In the genomic region with DNA sequence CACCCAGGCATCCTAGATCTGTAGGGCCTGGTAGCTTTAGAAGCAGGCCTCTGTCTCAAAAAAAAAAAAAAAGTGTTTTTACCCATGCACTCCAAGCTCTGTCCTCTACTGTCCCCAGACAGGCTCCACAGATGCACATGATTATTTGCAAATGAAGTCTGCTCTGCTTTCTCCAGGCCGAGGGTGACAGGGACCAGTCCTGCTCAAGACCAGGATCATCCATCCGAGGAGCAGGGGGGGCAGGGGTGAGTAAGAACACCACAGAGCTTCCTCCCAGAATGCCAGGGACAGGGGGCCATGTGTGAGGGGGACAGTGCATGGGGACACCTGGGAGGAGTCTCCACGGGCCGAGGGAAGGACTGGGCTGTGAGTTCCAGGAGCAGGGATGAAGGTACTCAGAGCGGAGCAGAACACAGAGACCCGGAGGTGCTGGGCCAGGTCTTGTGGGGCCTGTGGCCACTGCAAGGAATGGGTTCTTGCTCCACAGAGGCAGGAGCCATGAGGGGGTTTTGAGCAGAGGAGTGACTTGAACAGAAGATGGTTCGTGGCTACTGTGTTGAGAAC, we compare ENCODE assay signal across 24 cellular contexts. TPM values are rescaled to one million over a fixed set of nuclear protein-coding genes. Genes with fewer than 3 reads are reported as not detected.
"Had no signal": no experiment of that assay in that cellular context is flagged by ENCODE, and none has a peak within 500 bp of the region (broad histone marks: within the 10 kb centered on the region; RNA-seq: fewer than 3 reads in every experiment).

No MANE protein-coding gene starts in this region.

- H3K9me3 ChIP-seq: colonic mucosa, neutrophil, psoas muscle, spleen, tibial artery had no signal

- ATAC-seq: foreskin keratinocyte; left ventricle myocardium superior; psoas muscle; sciatic nerve; stimulated activated memory B cell treated with anti-CD40 and anti-IgM and Interleukin-4, amounts not matched to agents 10 μg/mL and 1 μg/mL and 100 μg/mL, for 72 hours had no signal

- H3K9me3 Mint-ChIP-seq: endodermal cell; immature natural killer cell; naive B cell; nephron; stimulated activated memory B cell treated with anti-CD40 and anti-IgM and Interleukin-4, amounts not matched to agents 10 μg/mL and 1 μg/mL and 100 μg/mL, for 72 hours; stimulated activated naive CD8-positive, alpha-beta T cell treated with anti-CD3 and anti-CD28 coated beads, Interleukin-15, Interleukin-2, amounts not matched to agents 100 ng/mL and 50 ng/mL, for 24 hours had no signal

- H3K4me3 ChIP-seq: colonic mucosa, lung, psoas muscle, spleen, tibial artery had no signal

- H3K36me3 ChIP-seq: colonic mucosa, neutrophil, spleen, tibial artery had no signal

- H3K4me1 ChIP-seq: colonic mucosa, foreskin keratinocyte, psoas muscle, spleen, tibial artery had no signal

- H3K4me3 Mint-ChIP-seq: endodermal cell; immature natural killer cell; nephron; stimulated activated memory B cell treated with anti-CD40 and anti-IgM and Interleukin-4, amounts not matched to agents 10 μg/mL and 1 μg/mL and 100 μg/mL, for 72 hours; stimulated activated naive CD8-positive, alpha-beta T cell treated with anti-CD3 and anti-CD28 coated beads, Interleukin-15, Interleukin-2, amounts not matched to agents 100 ng/mL and 50 ng/mL, for 24 hours had no signal

- H3K27me3 ChIP-seq: colonic mucosa had no signal

- H3K36me3 Mint-ChIP-seq: immature natural killer cell; naive B cell; stimulated activated memory B cell treated with anti-CD40 and anti-IgM and Interleukin-4, amounts not matched to agents 10 μg/mL and 1 μg/mL and 100 μg/mL, for 72 hours had no signal

- H3K27ac ChIP-seq: colonic mucosa, foreskin keratinocyte, neutrophil, psoas muscle, spleen, tibial artery had no signal

- H3K27ac Mint-ChIP-seq: endodermal cell; stimulated activated memory B cell treated with anti-CD40 and anti-IgM and Interleukin-4, amounts not matched to agents 10 μg/mL and 1 μg/mL and 100 μg/mL, for 72 hours; stimulated activated naive CD8-positive, alpha-beta T cell treated with anti-CD3 and anti-CD28 coated beads, Interleukin-15, Interleukin-2, amounts not matched to agents 100 ng/mL and 50 ng/mL, for 24 hours had no signal

- FAIRE-seq: endothelial cell of umbilical vein, keratinocyte had no signal

- DNase-seq: colonic mucosa; dermis blood vessel endothelial cell; endodermal cell; erythroblast; foreskin keratinocyte; immature natural killer cell; left ventricle myocardium superior; mesenchymal stem cell; naive B cell; psoas muscle; retina; spleen; stimulated activated CD4-positive, alpha-beta T cell treated with anti-CD3 and anti-CD28 coated beads, Interleukin-15, amount 100 ng/mL, for 24 hours; stimulated activated CD4-positive, alpha-beta T cell treated with anti-CD3 and anti-CD28 coated beads, Interleukin-1b, Interleukin-23, amount 100 ng/mL, for 48 hours; stimulated activated CD4-positive, alpha-beta T cell treated with anti-CD3 and anti-CD28 coated beads, Interleukin-4, amount 100 ng/mL, for 24 hours; tibial artery had no signal

- H3K4me1 Mint-ChIP-seq: immature natural killer cell had no signal

RNA-seq across cellular contexts. Expression of gene SLC7A9, which starts 51.6 kb away (rescaled TPM):
- total RNA-seq: dermis blood vessel endothelial cell, endothelial cell of umbilical vein, foreskin keratinocyte, left ventricle myocardium superior had no signal
- polyA plus RNA-seq: immature natural killer cell had no signal
